In genomic region chr16:50644245-50644644, GRCh38 we compare ENCODE assay signal across 26 cellular contexts. TPM values are rescaled to one million over a fixed set of nuclear protein-coding genes. Genes with fewer than 3 reads are reported as not detected.
"Had no signal": no experiment of that assay in that cellular context is flagged by ENCODE, and none has a peak within 500 bp of the region (broad histone marks: within the 10 kb centered on the region; RNA-seq: fewer than 3 reads in every experiment).

No MANE protein-coding gene starts in this region.

- H3K4me3 Mint-ChIP-seq: activated B cell treated with CpG ODN at 0.5 μM for 24 hours; activated CD4-positive, alpha-beta memory T cell treated with anti-CD3 and anti-CD28 coated beads for 36 hours; activated CD4-positive, alpha-beta T cell treated with anti-CD3 and anti-CD28 coated beads, Interleukin-2, amount 10 ng/mL, durations not matched to agents 24 days and 14 days; activated CD8-positive, alpha-beta T cell treated with anti-CD3 and anti-CD28 coated beads for 36 hours; activated naive CD4-positive, alpha-beta T cell treated with anti-CD3 and anti-CD28 coated beads for 36 hours; activated naive CD8-positive, alpha-beta T cell treated with anti-CD3 and anti-CD28 coated beads for 36 hours; activated T-cell treated with anti-CD3 and anti-CD28 coated beads, Interleukin-2, amount 50 U/mL, for 4 hours; activated T-cell treated with anti-CD3 and anti-CD28 coated beads, Interleukin-2, amount 50 U/mL, for 72 hours; activated T-helper 1 cell treated with anti-CD3 and anti-CD28 coated beads, Interleukin-12 subunit alpha, Interleukin-12 subunit beta, Interleukin-2, Interleukin-4 antibody, amounts not matched to agents 30 ng/mL and 10 ng/mL and 1 ng/mL, durations not matched to agents 14 hours and 24 hours and 36 hours; activated T-helper 17 cell treated with anti-CD3 and anti-CD28 coated beads, Interleukin-2, amount 50 U/mL, for 72 hours; central memory CD8-positive, alpha-beta T cell; T-helper 1 cell treated with Interleukin-12 subunit alpha and Interleukin-12 subunit beta and Interleukin-4 antibody, amounts not matched to agents 30 μg/mL and 1 μg/mL, for 36 hours; T-helper 2 cell treated with Interferon-gamma antibody and Interleukin-4, amounts not matched to agents 5 μg/mL and 100 μg/mL, for 36 hours had no signal

- H3K4me1 ChIP-seq: ascending aorta had no signal

- H3K4me3 ChIP-seq: adrenal gland, ascending aorta, cardiac muscle cell had no signal

- H3K9me3 Mint-ChIP-seq: activated B cell treated with CpG ODN at 0.5 μM for 24 hours; activated CD4-positive, alpha-beta memory T cell treated with anti-CD3 and anti-CD28 coated beads for 36 hours; activated CD4-positive, alpha-beta T cell treated with anti-CD3 and anti-CD28 coated beads, Interleukin-2, amount 10 ng/mL, durations not matched to agents 24 days and 14 days; activated CD8-positive, alpha-beta T cell treated with anti-CD3 and anti-CD28 coated beads for 36 hours; activated naive CD4-positive, alpha-beta T cell treated with anti-CD3 and anti-CD28 coated beads for 36 hours; activated naive CD4-positive, alpha-beta T cell treated with anti-CD3 and anti-CD28 coated beads, Interleukin-2, amount 50 U/mL, for 72 hours; activated naive CD8-positive, alpha-beta T cell treated with anti-CD3 and anti-CD28 coated beads for 36 hours; activated T-cell treated with anti-CD3 and anti-CD28 coated beads, Interleukin-2, amount 50 U/mL, for 4 hours; activated T-cell treated with anti-CD3 and anti-CD28 coated beads, Interleukin-2, amount 50 U/mL, for 72 hours; activated T-helper 1 cell treated with anti-CD3 and anti-CD28 coated beads, Interleukin-12 subunit alpha, Interleukin-12 subunit beta, Interleukin-2, Interleukin-4 antibody, amounts not matched to agents 30 ng/mL and 10 ng/mL and 1 ng/mL, durations not matched to agents 14 hours and 24 hours and 36 hours; activated T-helper 17 cell treated with anti-CD3 and anti-CD28 coated beads, Interleukin-2, amount 50 U/mL, for 72 hours; brain; central memory CD8-positive, alpha-beta T cell; T-helper 1 cell treated with Interleukin-12 subunit alpha and Interleukin-12 subunit beta and Interleukin-4 antibody, amounts not matched to agents 30 μg/mL and 1 μg/mL, for 36 hours; T-helper 2 cell treated with Interferon-gamma antibody and Interleukin-4, amounts not matched to agents 5 μg/mL and 100 μg/mL, for 36 hours had no signal

- H3K27me3 ChIP-seq: adrenal gland, ascending aorta had no signal

- H3K9me3 ChIP-seq: adrenal gland, ascending aorta had no signal

- H3K36me3 Mint-ChIP-seq: activated CD4-positive, alpha-beta memory T cell treated with anti-CD3 and anti-CD28 coated beads for 36 hours; activated naive CD4-positive, alpha-beta T cell treated with anti-CD3 and anti-CD28 coated beads, Interleukin-2, amount 50 U/mL, for 72 hours; activated naive CD8-positive, alpha-beta T cell treated with anti-CD3 and anti-CD28 coated beads for 36 hours had no signal

- H3K27ac Mint-ChIP-seq: activated B cell treated with CpG ODN at 0.5 μM for 24 hours; activated CD4-positive, alpha-beta memory T cell treated with anti-CD3 and anti-CD28 coated beads for 36 hours; activated CD4-positive, alpha-beta T cell treated with anti-CD3 and anti-CD28 coated beads, Interleukin-2, amount 10 ng/mL, durations not matched to agents 24 days and 14 days; activated CD8-positive, alpha-beta T cell treated with anti-CD3 and anti-CD28 coated beads for 36 hours; activated naive CD4-positive, alpha-beta T cell treated with anti-CD3 and anti-CD28 coated beads for 36 hours; activated naive CD8-positive, alpha-beta T cell treated with anti-CD3 and anti-CD28 coated beads for 36 hours; activated T-cell treated with anti-CD3 and anti-CD28 coated beads, Interleukin-2, amount 50 U/mL, for 72 hours; activated T-helper 1 cell treated with anti-CD3 and anti-CD28 coated beads, Interleukin-12 subunit alpha, Interleukin-12 subunit beta, Interleukin-2, Interleukin-4 antibody, amounts not matched to agents 30 ng/mL and 10 ng/mL and 1 ng/mL, durations not matched to agents 14 hours and 24 hours and 36 hours; T-helper 1 cell treated with Interleukin-12 subunit alpha and Interleukin-12 subunit beta and Interleukin-4 antibody, amounts not matched to agents 30 μg/mL and 1 μg/mL, for 36 hours; T-helper 2 cell treated with Interferon-gamma antibody and Interleukin-4, amounts not matched to agents 5 μg/mL and 100 μg/mL, for 36 hours had no signal

- H3K27me3 Mint-ChIP-seq: activated CD4-positive, alpha-beta memory T cell treated with anti-CD3 and anti-CD28 coated beads for 36 hours; activated CD4-positive, alpha-beta T cell treated with anti-CD3 and anti-CD28 coated beads, Interleukin-2, amount 10 ng/mL, durations not matched to agents 24 days and 14 days; activated CD8-positive, alpha-beta T cell treated with anti-CD3 and anti-CD28 coated beads for 36 hours; activated T-helper 17 cell treated with anti-CD3 and anti-CD28 coated beads, Interleukin-2, amount 50 U/mL, for 72 hours had no signal

- DNase-seq: activated B cell treated with CpG ODN at 0.5 μM for 24 hours; activated CD4-positive, alpha-beta T cell treated with anti-CD3 and anti-CD28 coated beads for 4 hours; activated CD4-positive, CD25-positive, alpha-beta regulatory T cell treated with anti-CD3 and anti-CD28 coated beads, Interleukin-2, amount 50 U/mL, for 72 hours; amniotic stem cell; cerebellar nuclear complex; T-helper 9 cell had no signal

- H3K27ac ChIP-seq: adrenal gland, cardiac muscle cell, VCaP had no signal

- H3K36me3 ChIP-seq: adrenal gland, cardiac muscle cell had no signal

- H3K4me1 Mint-ChIP-seq: activated B cell treated with CpG ODN at 0.5 μM for 24 hours; central memory CD8-positive, alpha-beta T cell had no signal

- FAIRE-seq: TTC549 had no signal

RNA-seq across cellular contexts. Expression of gene SNX20, which starts 36.9 kb away (rescaled TPM):
- total RNA-seq: bronchial epithelial cell, cardiac muscle cell had no signal
- polyA plus RNA-seq: cardiac muscle cell had no signal

RNA-seq across cellular contexts. Expression of gene NOD2, which starts 49.2 kb away (rescaled TPM):
- total RNA-seq: cardiac muscle cell had no signal
